23 cellular contexts compared by ENCODE assay signal in genomic region chr17:37481001-37481665, GRCh38. TPM values are rescaled to one million over a fixed set of nuclear protein-coding genes. Genes with fewer than 3 reads are reported as not detected.
A peak's percentile ranks its signal among the peaks of the same experiment; 100 is the strongest.
DNase-seq lines count a peak whose midpoint lies in the region; ATAC-seq and TF ChIP-seq lines count a peak whose summit lies in the region.
"Had no signal": no experiment of that assay in that cellular context is flagged by ENCODE, and none has a peak within 500 bp of the region (broad histone marks: within the 10 kb centered on the region; RNA-seq: fewer than 3 reads in every experiment).

No MANE protein-coding gene starts in this region.

- no peak for ATAC-seq in activated CD8-positive, alpha-beta memory T cell treated with anti-CD3 and anti-CD28 coated beads, Interleukin-2, amount 10 ng/mL, durations not matched to agents 7 days and 5 days
- ATAC-seq: GM23338, T-helper 17 cell had no signal

- no peak for TF ChIP-seq POLR2A in adrenal gland (IDR thresholded peaks at IDR 0.05)
- TF ChIP-seq POLR2A in thyroid gland (IDR thresholded peaks at IDR 0.05), result no peak

- TF ChIP-seq CTCF in adrenal gland (IDR thresholded peaks at IDR 0.05) (no peak), fibroblast of villous mesenchyme (IDR thresholded peaks at IDR 0.05; ENCODE audit: insufficient read depth, low read depth, low read length) (no peak), thyroid gland (IDR thresholded peaks at IDR 0.05) (no peak)

- DNase-seq in DMS 273 (lab: John Stamatoyannopoulos, UW; ENCODE audit: unreplicated experiment) (peak; percentile 29), DMS 273 treated with DMSO at 0.1 percent for 48 hours (lab: John Stamatoyannopoulos, UW) (no peak), adrenal gland (peak in 4 of 7 donors; percentile 19 to 57 (median 47)), fibroblast of villous mesenchyme (ENCODE audit: low read depth) (peak; percentile 58), thyroid gland (peak; percentile 12 to 16), AML-193 (lab: John Stamatoyannopoulos, UW) (no peak), midbrain (lab: John Stamatoyannopoulos, UW) (no peak)
- DNase-seq in activated CD8-positive, alpha-beta memory T cell treated with anti-CD3 and anti-CD28 coated beads, Interleukin-2, amount 10 ng/mL, durations not matched to agents 7 days and 5 days, result no peak
- DNase-seq: 8988T; activated CD4-positive, alpha-beta T cell treated with anti-CD3 and anti-CD28 coated beads for 48 hours; effector CD8-positive, alpha-beta T cell; NCI-H1105 treated with DMSO at 0.1 percent for 48 hours; NCI-H2081 treated with DMSO at 0.1 percent for 48 hours; NCI-H510A; Peyer's patch; sigmoid colon; stimulated activated CD8-positive, alpha-beta memory T cell treated with anti-CD3 and anti-CD28 coated beads, Interleukin-4, amount 100 ng/mL, for 48 hours; T-helper 17 cell had no signal

- H3K36me3 Mint-ChIP-seq in activated CD8-positive, alpha-beta memory T cell treated with anti-CD3 and anti-CD28 coated beads, Interleukin-2, amount 10 ng/mL, durations not matched to agents 7 days and 5 days, result peaks cover 22% of the 10 kb centered on the region

- H3K27me3 ChIP-seq in adrenal gland (no peaks in the 10 kb centered on the region), thyroid gland (no peaks in the 10 kb centered on the region)
- H3K27me3 ChIP-seq: Peyer's patch, sigmoid colon had no signal

- H3K4me1 Mint-ChIP-seq in activated CD8-positive, alpha-beta memory T cell treated with anti-CD3 and anti-CD28 coated beads, Interleukin-2, amount 10 ng/mL, durations not matched to agents 7 days and 5 days, result peaks cover 12% of the 10 kb centered on the region
- H3K4me1 Mint-ChIP-seq: T-helper 17 cell had no signal

- intact Hi-C loops in adrenal gland (cut with DNase I) (no loop called here), thyroid gland (cut with DNase I) (no loop called here)

- peaks cover 0 to 19% of the 10 kb centered on the region in 2 donors for H3K36me3 ChIP-seq in adrenal gland (replicated peaks in 1 of 2)
- H3K36me3 ChIP-seq in thyroid gland, result peaks cover 0 to 3% of the 10 kb centered on the region in 2 donors

- H3K27me3 Mint-ChIP-seq in activated CD8-positive, alpha-beta memory T cell treated with anti-CD3 and anti-CD28 coated beads, Interleukin-2, amount 10 ng/mL, durations not matched to agents 7 days and 5 days, result no peaks in the 10 kb centered on the region
- H3K27me3 Mint-ChIP-seq: activated naive CD8-positive, alpha-beta T cell; T-helper 17 cell had no signal

- CTCF ChIA-PET in activated CD8-positive, alpha-beta memory T cell treated with anti-CD3 and anti-CD28 coated beads, Interleukin-2, amount 10 ng/mL, durations not matched to agents 7 days and 5 days (lab: Charles Lee), result no interaction called here

- no peak overlapping the region for H3K27ac ChIP-seq in adrenal gland
- H3K27ac ChIP-seq in thyroid gland, result peak overlapping the region in 2 of 3 donors; percentile 22 to 40
- H3K27ac ChIP-seq: HL-60, Peyer's patch, sigmoid colon had no signal

- WGBS in adrenal gland, 4 donors, result 75 to 86% (median 84%) methylated on average over 9 of the region's 9 CpGs
- 78 to 80% methylated on average over 9 of the region's 9 CpGs for WGBS in thyroid gland, 2 donors

- H3K9me3 ChIP-seq in adrenal gland (replicated peaks in 1 of 3), result no peaks in the 10 kb centered on the region
- H3K9me3 ChIP-seq in thyroid gland, result no peaks in the 10 kb centered on the region
- H3K9me3 ChIP-seq: Peyer's patch, sigmoid colon had no signal

- H3K4me3 ChIP-seq in adrenal gland (no peak overlapping the region), fibroblast of villous mesenchyme (ENCODE audit: low read depth, low read length) (no peak overlapping the region), thyroid gland (replicated peaks in 1 of 3) (no peak overlapping the region)
- H3K4me3 ChIP-seq: GM23338, Peyer's patch, sigmoid colon had no signal

- no peak overlapping the region for H3K4me3 Mint-ChIP-seq in activated CD8-positive, alpha-beta memory T cell treated with anti-CD3 and anti-CD28 coated beads, Interleukin-2, amount 10 ng/mL, durations not matched to agents 7 days and 5 days
- H3K4me3 Mint-ChIP-seq: activated naive CD8-positive, alpha-beta T cell; activated T-helper 1 cell treated with anti-CD3 and anti-CD28 coated beads, Interleukin-12 subunit alpha, Interleukin-12 subunit beta, Interleukin-2, Interleukin-4 antibody, amounts not matched to agents 30 ng/mL and 10 ng/mL and 1 ng/mL, durations not matched to agents 14 hours and 24 hours and 36 hours; GM23338; neural crest cell; T-helper 17 cell had no signal

- no peaks in the 10 kb centered on the region for H3K9me3 Mint-ChIP-seq in activated CD8-positive, alpha-beta memory T cell treated with anti-CD3 and anti-CD28 coated beads, Interleukin-2, amount 10 ng/mL, durations not matched to agents 7 days and 5 days (ENCODE audit: low read depth)
- H3K9me3 Mint-ChIP-seq: activated T-helper 1 cell treated with anti-CD3 and anti-CD28 coated beads, Interleukin-12 subunit alpha, Interleukin-12 subunit beta, Interleukin-2, Interleukin-4 antibody, amounts not matched to agents 30 ng/mL and 10 ng/mL and 1 ng/mL, durations not matched to agents 14 hours and 24 hours and 36 hours; GM23338; neural crest cell had no signal

- H3K27ac Mint-ChIP-seq in activated CD8-positive, alpha-beta memory T cell treated with anti-CD3 and anti-CD28 coated beads, Interleukin-2, amount 10 ng/mL, durations not matched to agents 7 days and 5 days, result no peak overlapping the region
- H3K27ac Mint-ChIP-seq: activated naive CD8-positive, alpha-beta T cell; activated T-helper 1 cell treated with anti-CD3 and anti-CD28 coated beads, Interleukin-12 subunit alpha, Interleukin-12 subunit beta, Interleukin-2, Interleukin-4 antibody, amounts not matched to agents 30 ng/mL and 10 ng/mL and 1 ng/mL, durations not matched to agents 14 hours and 24 hours and 36 hours; GM23338; T-helper 17 cell had no signal

- no peaks in the 10 kb centered on the region for H3K4me1 ChIP-seq in adrenal gland (replicated peaks in 1 of 2)
- peaks cover 15 to 22% of the 10 kb centered on the region in 2 donors for H3K4me1 ChIP-seq in thyroid gland

RNA-seq across cellular contexts. Expression of gene DUSP14, which starts 8.6 kb away (rescaled TPM):
- total RNA-seq in adrenal gland (10 to 100 TPM; 13.4 to 66.2 (median 23.3) TPM), fibroblast of villous mesenchyme (65.7 and 91.5 TPM in 2 replicates), thyroid gland (10 to 100 TPM; 52.7 to 74.5 (median 59.0) TPM)
- 10 to 100 TPM in 2 of 3 donors, 1 to 10 TPM in 1; 7.2 to 19.8 (median 16.0) TPM for polyA plus RNA-seq in adrenal gland
- total RNA-seq in activated CD8-positive, alpha-beta memory T cell treated with anti-CD3 and anti-CD28 coated beads, Interleukin-2, amount 10 ng/mL, durations not matched to agents 7 days and 5 days, result 10 to 100 TPM; 11.4 to 16.9 TPM

Comparison
In these comparisons a context has a peak if more than half of its experiments do, and no peak if none do; other contexts are left out.
1. DNase-seq: peak in DMS 273 (single experiment), adrenal gland (4 of 7), fibroblast of villous mesenchyme (single experiment) and thyroid gland (2 of 2); none in DMS 273 treated with DMSO at 0.1 percent for 48 hours (single experiment), activated CD8-positive, alpha-beta memory T cell treated with anti-CD3 and anti-CD28 coated beads, Interleukin-2, amount 10 ng/mL, durations not matched to agents 7 days and 5 days (single experiment), AML-193 (0 of 2) and midbrain (single experiment).
2. H3K27ac ChIP-seq: peak in thyroid gland (2 of 3); none in adrenal gland (0 of 5).